29 cellular contexts compared by ENCODE assay signal in the genomic region with DNA sequence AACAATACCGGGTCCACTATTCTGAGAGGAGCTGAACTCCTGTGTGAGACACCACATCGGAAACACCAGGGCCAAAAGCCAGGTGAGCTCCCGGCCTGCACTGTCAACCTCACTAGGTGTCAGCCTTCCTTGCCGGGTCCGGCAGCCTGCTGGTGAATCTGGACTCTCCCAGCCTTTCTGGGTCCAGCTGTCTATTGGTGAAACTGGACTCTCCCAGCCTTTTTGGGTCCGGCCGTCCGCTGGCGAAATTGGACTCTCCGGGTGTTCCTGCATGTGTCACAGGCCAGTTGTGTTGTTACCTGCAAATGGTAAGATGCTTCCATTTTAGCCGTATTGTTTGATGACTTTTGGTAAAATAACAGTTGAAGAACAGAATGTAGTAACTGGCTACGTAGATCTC.
"Had no signal": no experiment of that assay in that cellular context is flagged by ENCODE, and none has a peak within 500 bp of the region (broad histone marks: within the 10 kb centered on the region; RNA-seq: fewer than 3 reads in every experiment).

No MANE protein-coding gene starts in this region.

- H3K36me3 ChIP-seq: adrenal gland, brain microvascular endothelial cell, breast epithelium had no signal

- H3K27ac ChIP-seq: adrenal gland, body of pancreas, brain microvascular endothelial cell, breast epithelium, VCaP had no signal

- H3K4me3 Mint-ChIP-seq: activated B cell treated with CpG ODN at 0.5 μM for 24 hours; activated CD4-positive, alpha-beta memory T cell treated with anti-CD3 and anti-CD28 coated beads, Interleukin-2, amount 10 ng/mL, durations not matched to agents 7 days and 5 days; activated CD4-positive, alpha-beta T cell treated with anti-CD3 and anti-CD28 coated beads, Interleukin-2, amount 10 ng/mL, durations not matched to agents 7 days and 5 days; activated CD8-positive, alpha-beta memory T cell treated with anti-CD3 and anti-CD28 coated beads, Interleukin-2, amount 10 ng/mL, durations not matched to agents 7 days and 5 days; activated CD8-positive, alpha-beta T cell treated with anti-CD3 and anti-CD28 coated beads, Interleukin-2, amount 10 ng/mL, durations not matched to agents 7 days and 5 days; activated naive CD8-positive, alpha-beta T cell treated with anti-CD3 and anti-CD28 coated beads for 36 hours; activated T-cell treated with anti-CD3 and anti-CD28 coated beads, Interleukin-2, amount 50 U/mL, for 24 hours; T-cell; T-helper 17 cell had no signal

- H3K4me3 ChIP-seq: adrenal gland, body of pancreas, breast epithelium had no signal

- H3K27ac Mint-ChIP-seq: activated B cell treated with CpG ODN at 0.5 μM for 24 hours; activated CD4-positive, alpha-beta memory T cell treated with anti-CD3 and anti-CD28 coated beads, Interleukin-2, amount 10 ng/mL, durations not matched to agents 7 days and 5 days; activated CD4-positive, alpha-beta T cell treated with anti-CD3 and anti-CD28 coated beads, Interleukin-2, amount 10 ng/mL, durations not matched to agents 7 days and 5 days; activated CD8-positive, alpha-beta memory T cell treated with anti-CD3 and anti-CD28 coated beads, Interleukin-2, amount 10 ng/mL, durations not matched to agents 7 days and 5 days; activated CD8-positive, alpha-beta T cell treated with anti-CD3 and anti-CD28 coated beads, Interleukin-2, amount 10 ng/mL, durations not matched to agents 7 days and 5 days; activated naive CD4-positive, alpha-beta T cell treated with anti-CD3 and anti-CD28 coated beads, Interleukin-2, amount 50 U/mL, for 72 hours; activated naive CD8-positive, alpha-beta T cell treated with anti-CD3 and anti-CD28 coated beads for 36 hours; activated T-cell treated with anti-CD3 and anti-CD28 coated beads, Interleukin-2, amount 50 U/mL, for 24 hours; activated T-helper 2 cell treated with anti-CD3 and anti-CD28 coated beads, Interferon-gamma antibody, Interleukin-2, Interleukin-4, amounts not matched to agents 10 μg/mL and 5 μg/mL and 100 μg/mL, durations not matched to agents 14 hours and 24 hours and 36 hours; T-cell; T-helper 17 cell had no signal

- H3K4me1 ChIP-seq: adrenal gland, body of pancreas, breast epithelium had no signal

- H3K36me3 Mint-ChIP-seq: activated CD8-positive, alpha-beta memory T cell treated with anti-CD3 and anti-CD28 coated beads, Interleukin-2, amount 10 ng/mL, durations not matched to agents 7 days and 5 days; activated naive CD8-positive, alpha-beta T cell treated with anti-CD3 and anti-CD28 coated beads for 36 hours; T-cell had no signal

- H3K27me3 Mint-ChIP-seq: activated B cell treated with CpG ODN at 0.5 μM for 24 hours; activated CD4-positive, alpha-beta memory T cell treated with anti-CD3 and anti-CD28 coated beads, Interleukin-2, amount 10 ng/mL, durations not matched to agents 7 days and 5 days; activated CD4-positive, alpha-beta T cell treated with anti-CD3 and anti-CD28 coated beads, Interleukin-2, amount 10 ng/mL, durations not matched to agents 7 days and 5 days; activated CD8-positive, alpha-beta memory T cell treated with anti-CD3 and anti-CD28 coated beads, Interleukin-2, amount 10 ng/mL, durations not matched to agents 7 days and 5 days; activated naive CD8-positive, alpha-beta T cell treated with anti-CD3 and anti-CD28 coated beads for 36 hours; activated T-cell treated with anti-CD3 and anti-CD28 coated beads, Interleukin-2, amount 50 U/mL, for 24 hours; T-cell; T-helper 17 cell had no signal

- H3K27me3 ChIP-seq: adrenal gland, body of pancreas, brain microvascular endothelial cell, breast epithelium had no signal

- H3K4me1 Mint-ChIP-seq: activated B cell treated with CpG ODN at 0.5 μM for 24 hours; activated CD4-positive, alpha-beta memory T cell treated with anti-CD3 and anti-CD28 coated beads, Interleukin-2, amount 10 ng/mL, durations not matched to agents 7 days and 5 days; activated CD4-positive, alpha-beta T cell treated with anti-CD3 and anti-CD28 coated beads, Interleukin-2, amount 10 ng/mL, durations not matched to agents 7 days and 5 days; activated CD8-positive, alpha-beta memory T cell treated with anti-CD3 and anti-CD28 coated beads, Interleukin-2, amount 10 ng/mL, durations not matched to agents 7 days and 5 days; activated naive CD8-positive, alpha-beta T cell treated with anti-CD3 and anti-CD28 coated beads for 36 hours; T-cell; T-helper 17 cell had no signal

- H3K9me3 ChIP-seq: adrenal gland, body of pancreas had no signal

- DNase-seq: activated B cell treated with CpG ODN at 0.5 μM for 24 hours; activated CD4-positive, alpha-beta memory T cell treated with anti-CD3 and anti-CD28 coated beads, Interleukin-2, amount 10 ng/mL, durations not matched to agents 7 days and 5 days; activated CD4-positive, alpha-beta T cell treated with anti-CD3 and anti-CD28 coated beads for 4 hours; activated CD4-positive, alpha-beta T cell treated with anti-CD3 and anti-CD28 coated beads, Interleukin-2, amount 10 ng/mL, durations not matched to agents 7 days and 5 days; activated CD4-positive, alpha-beta T cell treated with anti-CD3 and anti-CD28 coated beads, Interleukin-2, amount 50 U/mL, for 48 hours; activated CD4-positive, CD25-positive, alpha-beta regulatory T cell treated with anti-CD3 and anti-CD28 coated beads, Interleukin-2, amount 50 U/mL, for 72 hours; activated CD8-positive, alpha-beta memory T cell treated with anti-CD3 and anti-CD28 coated beads for 24 hours; activated CD8-positive, alpha-beta memory T cell treated with anti-CD3 and anti-CD28 coated beads, Interleukin-2, amount 10 ng/mL, durations not matched to agents 7 days and 5 days; activated CD8-positive, alpha-beta memory T cell treated with anti-CD3 and anti-CD28 coated beads, Interleukin-2, amount 50 U/mL, for 48 hours; activated CD8-positive, alpha-beta T cell treated with anti-CD3 and anti-CD28 coated beads, Interleukin-2, amount 10 ng/mL, durations not matched to agents 7 days and 5 days; activated effector memory CD4-positive, alpha-beta T cell treated with Interleukin-2 at 50 U/mL for 16 hours; activated gamma-delta T cell; activated naive CD4-positive, alpha-beta T cell treated with anti-CD3 and anti-CD28 coated beads, Interleukin-2, amount 50 U/mL, for 16 hours; activated naive CD4-positive, alpha-beta T cell treated with Interleukin-2 at 50 U/mL for 16 hours; activated naive CD8-positive, alpha-beta T cell treated with anti-CD3 and anti-CD28 coated beads for 36 hours; activated T-cell treated with anti-CD3 and anti-CD28 coated beads, Interleukin-2, amount 50 U/mL, for 24 hours; activated T-cell treated with anti-CD3 and anti-CD28 coated beads, Interleukin-2, amount 50 U/mL, for 48 hours; adrenal gland; amniotic stem cell; aorta; body of pancreas; brain microvascular endothelial cell; central memory CD4-positive, alpha-beta T cell; T-cell; T-helper 17 cell had no signal
